7 cellular contexts compared by ENCODE assay signal in genomic region chr2:23640711-23641110, GRCh38.
"Had no signal": no experiment of that assay in that cellular context is flagged by ENCODE, and none has a peak within 500 bp of the region (broad histone marks: within the 10 kb centered on the region; RNA-seq: fewer than 3 reads in every experiment).

No MANE protein-coding gene starts in this region.

- H3K9ac ChIP-seq: GM23248 had no signal

- ATAC-seq: HepG2 had no signal

- H3K4me3 ChIP-seq: GM23248 had no signal

- DNase-seq: GM23248, GOT3, H9, HCEC 1CT, KG1 had no signal

- H2AFZ ChIP-seq: GM23248 had no signal

- H3K27ac ChIP-seq: GM23248, HL-60 had no signal
